Comparison of ENCODE assay signal across 16 cellular contexts in the genomic region with DNA sequence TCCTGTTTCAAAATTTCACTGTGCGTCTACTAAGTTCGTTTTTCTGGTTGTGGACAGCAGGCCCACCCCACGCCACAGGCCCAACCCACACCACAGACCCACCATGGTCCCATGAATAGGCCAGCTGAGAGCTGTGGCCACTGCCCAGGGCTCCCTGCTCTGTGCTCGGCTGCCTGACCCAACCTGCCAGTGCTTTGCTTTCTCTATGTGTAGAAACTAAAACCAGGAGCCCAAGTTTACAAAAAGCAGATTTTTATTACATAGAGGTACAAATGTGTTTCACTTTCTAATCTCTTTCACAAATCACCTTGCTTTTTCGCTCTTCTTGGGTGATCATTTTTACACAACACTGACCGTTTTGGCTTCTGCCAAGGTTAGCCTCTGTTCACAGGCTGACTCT.
"Had no signal": no experiment of that assay in that cellular context is flagged by ENCODE, and none has a peak within 500 bp of the region (broad histone marks: within the 10 kb centered on the region; RNA-seq: fewer than 3 reads in every experiment).

No MANE protein-coding gene starts in this region.

- H3K9me3 ChIP-seq: body of pancreas, colonic mucosa, upper lobe of left lung had no signal

- H3K4me3 ChIP-seq: body of pancreas, colonic mucosa, hepatocyte, upper lobe of left lung had no signal

- H3K79me2 ChIP-seq: hepatocyte had no signal

- H2AFZ ChIP-seq: hepatocyte had no signal

- FAIRE-seq: TTC549 had no signal

- H3K27ac ChIP-seq: body of pancreas, colonic mucosa, hepatocyte, upper lobe of left lung had no signal

- H3K4me2 ChIP-seq: hepatocyte had no signal

- H3K4me1 ChIP-seq: body of pancreas, colonic mucosa, upper lobe of left lung had no signal

- H3K27me3 ChIP-seq: body of pancreas, colonic mucosa, hepatocyte, upper lobe of left lung had no signal

- ATAC-seq: body of pancreas, esophagus mucosa, left lobe of liver, sciatic nerve, WTC11 had no signal

- DNase-seq: activated CD4-positive, alpha-beta T cell treated with anti-CD3 and anti-CD28 coated beads, Interleukin-2, amount 50 U/mL, for 1 hour; activated CD8-positive, alpha-beta memory T cell treated with anti-CD3 and anti-CD28 coated beads for 24 hours; activated naive CD8-positive, alpha-beta T cell treated with anti-CD3 and anti-CD28 coated beads for 36 hours; amygdala; body of pancreas; caudate nucleus; colonic mucosa; islet precursor cell; mammary epithelial cell; upper lobe of left lung had no signal
